1 cellular context compared by ENCODE assay signal in the genomic region with DNA sequence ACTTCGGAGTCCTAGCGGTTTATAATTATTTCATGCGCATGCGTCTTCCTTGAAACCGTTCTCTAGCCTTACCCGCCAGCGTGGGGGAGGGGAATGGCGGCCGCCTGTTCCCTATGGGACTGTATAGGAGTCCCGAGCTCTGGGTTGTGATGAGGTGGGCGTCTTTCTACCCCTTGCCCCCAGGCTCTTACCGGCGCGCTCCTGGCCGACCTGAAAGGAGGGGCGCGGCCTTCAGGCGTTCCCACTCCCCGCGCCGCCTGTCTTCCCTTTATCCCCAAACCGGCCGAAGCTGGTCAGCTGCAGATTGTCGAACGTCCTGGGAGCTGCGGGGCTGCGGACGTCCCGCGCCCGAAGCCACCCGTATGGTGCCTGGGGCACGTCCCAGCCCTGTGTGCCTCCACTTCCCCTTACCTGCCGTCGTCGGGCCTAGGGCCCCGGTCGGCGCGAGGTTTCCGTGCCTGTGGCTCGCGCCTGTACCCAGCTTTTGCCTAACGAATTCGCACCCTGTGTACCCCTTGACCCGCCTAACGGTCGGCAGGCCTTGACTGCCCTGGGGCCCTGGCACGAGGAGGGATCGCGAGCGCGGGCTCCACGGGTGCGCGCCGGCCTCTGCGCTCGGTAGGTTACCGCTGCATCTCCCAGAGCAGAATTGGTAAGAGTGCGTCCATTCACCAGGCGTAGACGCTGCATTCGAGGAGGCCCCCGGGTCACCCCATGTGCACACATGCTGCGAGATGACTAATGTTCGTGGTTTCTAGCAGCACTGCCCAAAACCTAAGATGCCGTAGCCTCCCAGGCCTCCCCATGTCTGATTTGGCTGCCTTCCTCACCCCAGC.
TF ChIP-seq lines count a peak whose summit lies in the region.

No MANE protein-coding gene starts in this region.

TF ChIP-seq in K562, 482 proteins besides CTCF, POLR2A, EP300 and RAD21 (continued from another document and continues in another):
- TF ChIP-seq POU5F1 (IDR thresholded peaks at IDR 0.05; ENCODE audit: borderline replicate concordance, low read depth, low read length, partially characterized antibody), result no peak
- no peak for TF ChIP-seq PRPF4 (IDR thresholded peaks at IDR 0.05; ENCODE audit: insufficient read depth, low read depth, low read length, poor library complexity, severe bottlenecking)
- peak; percentile 66 for TF ChIP-seq CHD2 (IDR thresholded peaks at IDR 0.05; ENCODE audit: low read depth, low read length)
- TF ChIP-seq SUPT5H (IDR thresholded peaks at IDR 0.05), result peak; percentile 14
- no peak for TF ChIP-seq TCF3 (CRISPR knock-in tag; IDR thresholded peaks at IDR 0.05)
- TF ChIP-seq TAF1 (IDR thresholded peaks at IDR 0.05; ENCODE audit: control insufficient read depth, extremely low read depth, insufficient read depth, low read length, severe bottlenecking), result peak; percentile 11
- no peak for TF ChIP-seq ZHX1 (conservative IDR thresholded peaks at IDR 0.05; ENCODE audit: low read length)
- no peak for TF ChIP-seq ZNF280B (CRISPR knock-in tag; IDR thresholded peaks at IDR 0.05)
- peak; percentile 28; the same call in 1 of the 2 replicates for TF ChIP-seq CTBP1 (IDR thresholded peaks at IDR 0.05; ENCODE audit: borderline replicate concordance)
- no peak for TF ChIP-seq SMC3 (conservative IDR thresholded peaks at IDR 0.05; ENCODE audit: insufficient read depth, low read depth, low read length)
- no peak for TF ChIP-seq PHTF2 (CRISPR knock-in tag; IDR thresholded peaks at IDR 0.05)
- TF ChIP-seq BRCA1 (IDR thresholded peaks at IDR 0.05), result no peak
- peak; percentile 46; the same call in 1 of the 2 replicates for TF ChIP-seq BRCA1 (CRISPR knock-in tag; IDR thresholded peaks at IDR 0.05)
- peak; percentile 31; the same call in 1 of the 2 replicates for TF ChIP-seq TCF7 (IDR thresholded peaks at IDR 0.05; ENCODE audit: borderline replicate concordance)
- TF ChIP-seq NCOA1 (IDR thresholded peaks at IDR 0.05; ENCODE audit: low read depth), result no peak
- TF ChIP-seq HNRNPH1 (optimal IDR thresholded peaks at IDR 0.05; ENCODE audit: low read depth, low read length), result no peak
- no peak for TF ChIP-seq C11orf30 (IDR thresholded peaks at IDR 0.05; ENCODE audit: low read depth)
- TF ChIP-seq, protein P1, sequence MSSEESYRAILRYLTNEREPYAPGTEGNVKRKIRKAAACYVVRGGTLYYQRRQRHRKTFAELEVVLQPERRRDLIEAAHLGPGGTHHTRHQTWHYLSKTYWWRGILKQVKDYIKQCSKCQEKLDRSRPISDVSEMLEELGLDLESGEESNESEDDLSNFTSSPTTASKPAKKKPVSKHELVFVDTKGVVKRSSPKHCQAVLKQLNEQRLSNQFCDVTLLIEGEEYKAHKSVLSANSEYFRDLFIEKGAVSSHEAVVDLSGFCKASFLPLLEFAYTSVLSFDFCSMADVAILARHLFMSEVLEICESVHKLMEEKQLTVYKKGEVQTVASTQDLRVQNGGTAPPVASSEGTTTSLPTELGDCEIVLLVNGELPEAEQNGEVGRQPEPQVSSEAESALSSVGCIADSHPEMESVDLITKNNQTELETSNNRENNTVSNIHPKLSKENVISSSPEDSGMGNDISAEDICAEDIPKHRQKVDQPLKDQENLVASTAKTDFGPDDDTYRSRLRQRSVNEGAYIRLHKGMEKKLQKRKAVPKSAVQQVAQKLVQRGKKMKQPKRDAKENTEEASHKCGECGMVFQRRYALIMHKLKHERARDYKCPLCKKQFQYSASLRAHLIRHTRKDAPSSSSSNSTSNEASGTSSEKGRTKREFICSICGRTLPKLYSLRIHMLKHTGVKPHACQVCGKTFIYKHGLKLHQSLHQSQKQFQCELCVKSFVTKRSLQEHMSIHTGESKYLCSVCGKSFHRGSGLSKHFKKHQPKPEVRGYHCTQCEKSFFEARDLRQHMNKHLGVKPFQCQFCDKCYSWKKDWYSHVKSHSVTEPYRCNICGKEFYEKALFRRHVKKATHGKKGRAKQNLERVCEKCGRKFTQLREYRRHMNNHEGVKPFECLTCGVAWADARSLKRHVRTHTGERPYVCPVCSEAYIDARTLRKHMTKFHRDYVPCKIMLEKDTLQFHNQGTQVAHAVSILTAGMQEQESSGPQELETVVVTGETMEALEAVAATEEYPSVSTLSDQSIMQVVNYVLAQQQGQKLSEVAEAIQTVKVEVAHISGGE (CRISPR knock-in tag; IDR thresholded peaks at IDR 0.05), result 0 out of 6 replicates have a peak, but pooled peaks of 1 of the 3 experiments have one; percentile 25
- TF ChIP-seq ID3 (CRISPR knock-in tag; IDR thresholded peaks at IDR 0.05), result no peak
- peak; percentile 89 for TF ChIP-seq ID3 (tag; IDR thresholded peaks at IDR 0.05)
- TF ChIP-seq FOXP4 (CRISPR knock-in tag; IDR thresholded peaks at IDR 0.05; ENCODE audit: borderline replicate concordance), result no peak
- no peak for TF ChIP-seq ZNF77 (CRISPR knock-in tag; IDR thresholded peaks at IDR 0.05)
- no peak for TF ChIP-seq SRSF9 (IDR thresholded peaks at IDR 0.05; ENCODE audit: borderline replicate concordance, low read depth, low read length)
- no peak; the same call in none of the 2 replicates for TF ChIP-seq DMBX1 (CRISPR knock-in tag; IDR thresholded peaks at IDR 0.05; ENCODE audit: borderline replicate concordance)
- no peak for TF ChIP-seq SIN3A (IDR thresholded peaks at IDR 0.05; ENCODE audit: borderline replicate concordance in 2 of 2, control insufficient read depth in 1 of 2, low read depth in 2 of 2, low read length in 2 of 2)
- peak; percentile 4; the same call in 1 of the 2 replicates for TF ChIP-seq MYC (IDR thresholded peaks at IDR 0.05; ENCODE audit: low read depth, low read length)
- TF ChIP-seq MYC (CRISPR knock-in tag; IDR thresholded peaks at IDR 0.05; ENCODE audit: borderline replicate concordance, low read depth), result 0 out of 2 replicates have a peak, but pooled peaks have one; percentile 68
- no peak for TF ChIP-seq TCFL5 (CRISPR knock-in tag; conservative IDR thresholded peaks at IDR 0.05)
- TF ChIP-seq HMGN3 (IDR thresholded peaks at IDR 0.05; ENCODE audit: borderline replicate concordance, extremely low read depth, insufficient read length, low read depth, low read length), result peak; percentile 64
- TF ChIP-seq ELF4 (CRISPR knock-in tag; IDR thresholded peaks at IDR 0.05), result no peak
- TF ChIP-seq, protein P2, sequence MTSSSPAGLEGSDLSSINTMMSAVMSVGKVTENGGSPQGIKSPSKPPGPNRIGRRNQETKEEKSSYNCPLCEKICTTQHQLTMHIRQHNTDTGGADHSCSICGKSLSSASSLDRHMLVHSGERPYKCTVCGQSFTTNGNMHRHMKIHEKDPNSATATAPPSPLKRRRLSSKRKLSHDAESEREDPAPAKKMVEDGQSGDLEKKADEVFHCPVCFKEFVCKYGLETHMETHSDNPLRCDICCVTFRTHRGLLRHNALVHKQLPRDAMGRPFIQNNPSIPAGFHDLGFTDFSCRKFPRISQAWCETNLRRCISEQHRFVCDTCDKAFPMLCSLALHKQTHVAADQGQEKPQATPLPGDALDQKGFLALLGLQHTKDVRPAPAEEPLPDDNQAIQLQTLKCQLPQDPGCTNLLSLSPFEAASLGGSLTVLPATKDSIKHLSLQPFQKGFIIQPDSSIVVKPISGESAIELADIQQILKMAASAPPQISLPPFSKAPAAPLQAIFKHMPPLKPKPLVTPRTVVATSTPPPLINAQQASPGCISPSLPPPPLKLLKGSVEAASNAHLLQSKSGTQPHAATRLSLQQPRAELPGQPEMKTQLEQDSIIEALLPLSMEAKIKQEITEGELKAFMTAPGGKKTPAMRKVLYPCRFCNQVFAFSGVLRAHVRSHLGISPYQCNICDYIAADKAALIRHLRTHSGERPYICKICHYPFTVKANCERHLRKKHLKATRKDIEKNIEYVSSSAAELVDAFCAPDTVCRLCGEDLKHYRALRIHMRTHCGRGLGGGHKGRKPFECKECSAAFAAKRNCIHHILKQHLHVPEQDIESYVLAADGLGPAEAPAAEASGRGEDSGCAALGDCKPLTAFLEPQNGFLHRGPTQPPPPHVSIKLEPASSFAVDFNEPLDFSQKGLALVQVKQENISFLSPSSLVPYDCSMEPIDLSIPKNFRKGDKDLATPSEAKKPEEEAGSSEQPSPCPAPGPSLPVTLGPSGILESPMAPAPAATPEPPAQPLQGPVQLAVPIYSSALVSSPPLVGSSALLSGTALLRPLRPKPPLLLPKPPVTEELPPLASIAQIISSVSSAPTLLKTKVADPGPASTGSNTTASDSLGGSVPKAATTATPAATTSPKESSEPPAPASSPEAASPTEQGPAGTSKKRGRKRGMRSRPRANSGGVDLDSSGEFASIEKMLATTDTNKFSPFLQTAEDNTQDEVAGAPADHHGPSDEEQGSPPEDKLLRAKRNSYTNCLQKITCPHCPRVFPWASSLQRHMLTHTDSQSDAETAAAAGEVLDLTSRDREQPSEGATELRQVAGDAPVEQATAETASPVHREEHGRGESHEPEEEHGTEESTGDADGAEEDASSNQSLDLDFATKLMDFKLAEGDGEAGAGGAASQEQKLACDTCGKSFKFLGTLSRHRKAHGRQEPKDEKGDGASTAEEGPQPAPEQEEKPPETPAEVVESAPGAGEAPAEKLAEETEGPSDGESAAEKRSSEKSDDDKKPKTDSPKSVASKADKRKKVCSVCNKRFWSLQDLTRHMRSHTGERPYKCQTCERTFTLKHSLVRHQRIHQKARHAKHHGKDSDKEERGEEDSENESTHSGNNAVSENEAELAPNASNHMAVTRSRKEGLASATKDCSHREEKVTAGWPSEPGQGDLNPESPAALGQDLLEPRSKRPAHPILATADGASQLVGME (CRISPR knock-in tag; IDR thresholded peaks at IDR 0.05), result no peak; the same call in 1 of the 2 replicates
- TF ChIP-seq USF2 (CRISPR knock-in tag; IDR thresholded peaks at IDR 0.05), result no peak
- TF ChIP-seq ZFX (CRISPR knock-in tag; IDR thresholded peaks at IDR 0.05), result peak; percentile 97
- TF ChIP-seq ZNF76 (CRISPR knock-in tag; IDR thresholded peaks at IDR 0.05; ENCODE audit: borderline replicate concordance), result no peak
- TF ChIP-seq IRF2 (CRISPR knock-in tag; IDR thresholded peaks at IDR 0.05), result no peak
- no peak for TF ChIP-seq RBM39 (optimal IDR thresholded peaks at IDR 0.05; ENCODE audit: low read depth, low read length)
- TF ChIP-seq, protein P3, sequence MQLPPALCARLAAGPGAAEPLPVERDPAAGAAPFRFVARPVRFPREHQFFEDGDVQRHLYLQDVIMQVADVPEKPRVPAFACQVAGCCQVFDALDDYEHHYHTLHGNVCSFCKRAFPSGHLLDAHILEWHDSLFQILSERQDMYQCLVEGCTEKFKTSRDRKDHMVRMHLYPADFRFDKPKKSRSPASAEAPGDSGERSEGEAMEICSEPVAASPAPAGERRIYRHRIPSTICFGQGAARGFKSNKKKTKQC (CRISPR knock-in tag; IDR thresholded peaks at IDR 0.05), result peak; percentile 94
- no peak for TF ChIP-seq ZNF436 (CRISPR knock-in tag; IDR thresholded peaks at IDR 0.05)
- TF ChIP-seq GATAD2A (IDR thresholded peaks at IDR 0.05), result peak; percentile 6; the same call in 1 of the 2 replicates
- no peak for TF ChIP-seq HNRNPLL (IDR thresholded peaks at IDR 0.05; ENCODE audit: low read depth, low read length, poor library complexity, severe bottlenecking)
- no peak for TF ChIP-seq ZNF764 (CRISPR knock-in tag; IDR thresholded peaks at IDR 0.05; ENCODE audit: low read depth)
- TF ChIP-seq ZNF583 (CRISPR knock-in tag; IDR thresholded peaks at IDR 0.05), result peak; percentile 40; the same call in 1 of the 2 replicates
